In the genomic region with DNA sequence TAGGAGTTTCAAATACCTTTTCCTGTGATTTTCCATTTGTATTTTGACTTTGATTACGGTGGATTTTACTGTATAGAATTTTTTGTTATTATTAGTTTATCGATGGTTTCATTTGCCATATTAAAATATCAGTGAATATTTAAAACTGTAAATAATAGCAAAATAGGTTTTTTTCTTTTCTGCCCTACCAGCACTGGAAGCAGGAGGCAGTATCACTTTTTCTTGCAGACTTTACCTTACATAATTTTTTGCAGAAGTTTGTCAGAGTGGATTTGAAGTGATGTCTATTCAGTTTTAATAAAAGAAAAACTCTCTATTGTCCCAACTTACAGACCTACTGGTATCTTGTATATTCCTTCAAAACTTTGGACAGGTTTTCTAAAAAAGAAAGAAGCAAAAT, we compare ENCODE assay signal across 12 cellular contexts.
"Had no signal": no experiment of that assay in that cellular context is flagged by ENCODE, and none has a peak within 500 bp of the region (broad histone marks: within the 10 kb centered on the region; RNA-seq: fewer than 3 reads in every experiment).

No MANE protein-coding gene starts in this region.

- H3K27me3 Mint-ChIP-seq: activated naive CD8-positive, alpha-beta T cell treated with anti-CD3 and anti-CD28 coated beads, Interleukin-2, amount 10 ng/mL, durations not matched to agents 7 days and 5 days; naive B cell; stimulated activated memory B cell treated with anti-CD40 and anti-IgM and Interleukin-4, amounts not matched to agents 10 μg/mL and 1 μg/mL and 100 μg/mL, for 72 hours had no signal

- H2AFZ ChIP-seq: hepatocyte, neural progenitor cell, parathyroid adenoma had no signal

- DNase-seq: activated CD4-positive, alpha-beta T cell treated with anti-CD3 and anti-CD28 coated beads for 1 hour; activated CD4-positive, alpha-beta T cell treated with anti-CD3 and anti-CD28 coated beads, Interleukin-2, amount 50 U/mL, for 4 hours; activated naive CD4-positive, alpha-beta T cell; activated naive CD8-positive, alpha-beta T cell treated with anti-CD3 and anti-CD28 coated beads, Interleukin-2, amount 10 ng/mL, durations not matched to agents 7 days and 5 days; activated T-cell treated with anti-CD3 and anti-CD28 coated beads for 4 hours; left ventricle myocardium inferior; naive B cell; thyroid gland had no signal

- ATAC-seq: stimulated activated memory B cell treated with anti-CD40 and anti-IgM and Interleukin-4, amounts not matched to agents 10 μg/mL and 1 μg/mL and 100 μg/mL, for 72 hours had no signal

- H3K9ac ChIP-seq: neural progenitor cell, parathyroid adenoma had no signal

- H3K4me3 Mint-ChIP-seq: activated naive CD8-positive, alpha-beta T cell treated with anti-CD3 and anti-CD28 coated beads, Interleukin-2, amount 10 ng/mL, durations not matched to agents 7 days and 5 days; naive B cell; neural progenitor cell; stimulated activated memory B cell treated with anti-CD40 and anti-IgM and Interleukin-4, amounts not matched to agents 10 μg/mL and 1 μg/mL and 100 μg/mL, for 72 hours had no signal

- H3K9me3 ChIP-seq: thyroid gland had no signal

- H3K79me2 ChIP-seq: hepatocyte, parathyroid adenoma had no signal

- H3K4me2 ChIP-seq: hepatocyte, neural progenitor cell had no signal

- H3K4me3 ChIP-seq: hepatocyte, left ventricle myocardium inferior, neural progenitor cell, thyroid gland had no signal

- H3K27ac Mint-ChIP-seq: activated naive CD8-positive, alpha-beta T cell treated with anti-CD3 and anti-CD28 coated beads, Interleukin-2, amount 10 ng/mL, durations not matched to agents 7 days and 5 days; naive B cell; neural progenitor cell; stimulated activated memory B cell treated with anti-CD40 and anti-IgM and Interleukin-4, amounts not matched to agents 10 μg/mL and 1 μg/mL and 100 μg/mL, for 72 hours had no signal

- H3K36me3 Mint-ChIP-seq: activated naive CD8-positive, alpha-beta T cell treated with anti-CD3 and anti-CD28 coated beads, Interleukin-2, amount 10 ng/mL, durations not matched to agents 7 days and 5 days; naive B cell; neural progenitor cell; stimulated activated memory B cell treated with anti-CD40 and anti-IgM and Interleukin-4, amounts not matched to agents 10 μg/mL and 1 μg/mL and 100 μg/mL, for 72 hours had no signal

- H3K27ac ChIP-seq: hepatocyte, left ventricle myocardium inferior, neural progenitor cell, parathyroid adenoma, thyroid gland had no signal

- H3K4me1 Mint-ChIP-seq: activated naive CD8-positive, alpha-beta T cell treated with anti-CD3 and anti-CD28 coated beads, Interleukin-2, amount 10 ng/mL, durations not matched to agents 7 days and 5 days; naive B cell; neural progenitor cell; stimulated activated memory B cell treated with anti-CD40 and anti-IgM and Interleukin-4, amounts not matched to agents 10 μg/mL and 1 μg/mL and 100 μg/mL, for 72 hours had no signal

- H3K27me3 ChIP-seq: hepatocyte, neural progenitor cell, thyroid gland had no signal

- H3K4me1 ChIP-seq: left ventricle myocardium inferior, neural progenitor cell, parathyroid adenoma, thyroid gland had no signal

- H3K9me3 Mint-ChIP-seq: activated naive CD8-positive, alpha-beta T cell treated with anti-CD3 and anti-CD28 coated beads, Interleukin-2, amount 10 ng/mL, durations not matched to agents 7 days and 5 days; neural progenitor cell had no signal
